1 cellular context compared by ENCODE assay signal in genomic region chr6:56840467-56841371, GRCh38.
TF ChIP-seq lines count a peak whose summit lies in the region.

No MANE protein-coding gene starts in this region.

TF ChIP-seq in GM12878, 131 proteins besides CTCF, POLR2A, EP300 and RAD21 (continued from another document):
- TF ChIP-seq ZNF592 (IDR thresholded peaks at IDR 0.05) (no peak), ZBTB11 (CRISPR knock-in tag; IDR thresholded peaks at IDR 0.05) (no peak), IRF4 (IDR thresholded peaks at IDR 0.05; ENCODE audit: low read depth, low read length) (no peak), IKZF1 (conservative IDR thresholded peaks at IDR 0.05) (0 out of 2 replicates have a peak, but pooled peaks have one; percentile 31), SUZ12 (IDR thresholded peaks at IDR 0.05; ENCODE audit: unreplicated experiment) (no peak), CEBPZ (IDR thresholded peaks at IDR 0.05; ENCODE audit: low read depth, low read length) (no peak), KDM1A (IDR thresholded peaks at IDR 0.05; ENCODE audit: borderline replicate concordance) (no peak), NFIC (IDR thresholded peaks at IDR 0.05; ENCODE audit: low read depth, low read length) (no peak), BCL11A (IDR thresholded peaks at IDR 0.05; ENCODE audit: low read depth, low read length) (no peak), TCF3 (IDR thresholded peaks at IDR 0.05; ENCODE audit: borderline replicate concordance, insufficient read depth, low read depth, low read length) (no peak), CBX3 (IDR thresholded peaks at IDR 0.05; ENCODE audit: borderline replicate concordance, low read depth) (no peak), MYC (IDR thresholded peaks at IDR 0.05; ENCODE audit: insufficient read depth, insufficient read length, insufficient replicate concordance, low read length, severe bottlenecking) (no peak), IRF3 (IDR thresholded peaks at IDR 0.05) (no peak), ELK1 (IDR thresholded peaks at IDR 0.05; ENCODE audit: low read depth, low read length) (no peak), PAX5 (IDR thresholded peaks at IDR 0.05; ENCODE audit: borderline replicate concordance, low read depth, low read length) (no peak), HDGF (IDR thresholded peaks at IDR 0.05) (no peak), PRDM15 (CRISPR knock-in tag; IDR thresholded peaks at IDR 0.05) (no peak), STAT3 (IDR thresholded peaks at IDR 0.05; ENCODE audit: low read depth, low read length) (no peak), SREBF2 (IDR thresholded peaks at IDR 0.05; ENCODE audit: low read length) (no peak), TARDBP (IDR thresholded peaks at IDR 0.05; ENCODE audit: borderline replicate concordance) (no peak), RELB (IDR thresholded peaks at IDR 0.05; ENCODE audit: low read depth) (no peak), MLLT1 (IDR thresholded peaks at IDR 0.05) (0 out of 2 replicates have a peak, but pooled peaks have one; percentile 37)
